In genomic region chr3:139654637-139655365, GRCh38 we compare ENCODE assay signal across 17 cellular contexts. TPM values are rescaled to one million over a fixed set of nuclear protein-coding genes. Genes with fewer than 3 reads are reported as not detected.
A peak's percentile ranks its signal among the peaks of the same experiment; 100 is the strongest.
DNase-seq lines count a peak whose midpoint lies in the region; ATAC-seq, FAIRE-seq and TF ChIP-seq lines count a peak whose summit lies in the region.
"Had no signal": no experiment of that assay in that cellular context is flagged by ENCODE, and none has a peak within 500 bp of the region (broad histone marks: within the 10 kb centered on the region; RNA-seq: fewer than 3 reads in every experiment).

No MANE protein-coding gene starts in this region.

- H3K27ac ChIP-seq in SJCRH30 = no peak overlapping the region
- H3K27ac ChIP-seq: spleen had no signal

- no peaks in the 10 kb centered on the region for H3K36me3 ChIP-seq in SJCRH30
- H3K36me3 ChIP-seq: spleen had no signal

- FAIRE-seq in islet of Langerhans (lab: Jason Lieb, UNC) = peak; percentile 75
- FAIRE-seq: TTC549 had no signal

- H3K4me3 ChIP-seq in SJCRH30 = no peak overlapping the region
- H3K4me3 ChIP-seq: spleen had no signal

- peak; percentile 21 for DNase-seq in COLO829 (ENCODE audit: low spot score)
- peak; percentile 59 for DNase-seq in HT-29 (ENCODE audit: low spot score)
- DNase-seq in NCI-H345 treated with DMSO at 0.1 percent for 48 hours (lab: John Stamatoyannopoulos, UW; ENCODE audit: unreplicated experiment) = peak; percentile 72
- no peak for DNase-seq in SJCRH30
- DNase-seq in erythroblast (lab: John Stamatoyannopoulos, UW) = no peak
- DNase-seq: activated CD8-positive, alpha-beta T cell treated with anti-CD3 and anti-CD28 coated beads for 36 hours; foreskin melanocyte; GOT3; KBM-7; OCI-M1; SK-N-SH; spleen had no signal

- no peaks in the 10 kb centered on the region for H3K9me3 ChIP-seq in SJCRH30 (replicated peaks)
- H3K9me3 ChIP-seq: SK-N-SH, spleen had no signal

- peaks cover 12% of the 10 kb centered on the region for H3K27me3 ChIP-seq in SJCRH30
- H3K27me3 ChIP-seq: spleen had no signal

- H3K4me1 ChIP-seq in SJCRH30 = no peaks in the 10 kb centered on the region
- H3K4me1 ChIP-seq: spleen had no signal

- TF ChIP-seq POLR2A in erythroblast (IDR thresholded peaks at IDR 0.05; ENCODE audit: low read length) = no peak

- ATAC-seq in GM18520 (IDR thresholded peaks at IDR 0.05; ENCODE audit: unreplicated experiment) (no peak), HG02571 (IDR thresholded peaks at IDR 0.05; ENCODE audit: unreplicated experiment) (no peak)
- ATAC-seq: activated CD8-positive, alpha-beta T cell treated with anti-CD3 and anti-CD28 coated beads for 36 hours; activated T-helper 17 cell treated with anti-CD3 and anti-CD28 coated beads, Interleukin-2, amount 50 U/mL, for 72 hours had no signal

RNA-seq across cellular contexts. Expression of gene NMNAT3, which starts 23.0 kb away (rescaled TPM):
- 0.42 and 0.46 TPM in 2 replicates for total RNA-seq in HT-29 (2014; rRNA removed; shearing (Covaris generic))
- 0.28 TPM in 1 of 2 replicates, not detected in the other for total RNA-seq in SJCRH30 (2014; rRNA removed; shearing (Covaris generic))

Comparison
In these comparisons a context has a peak if more than half of its experiments do, and no peak if none do; other contexts are left out.
1. DNase-seq: peak in COLO829 (single experiment), HT-29 (single experiment) and NCI-H345 treated with DMSO at 0.1 percent for 48 hours (single experiment); none in SJCRH30 (0 of 2) and erythroblast (0 of 2).